11 cellular contexts compared by ENCODE assay signal in the genomic region with DNA sequence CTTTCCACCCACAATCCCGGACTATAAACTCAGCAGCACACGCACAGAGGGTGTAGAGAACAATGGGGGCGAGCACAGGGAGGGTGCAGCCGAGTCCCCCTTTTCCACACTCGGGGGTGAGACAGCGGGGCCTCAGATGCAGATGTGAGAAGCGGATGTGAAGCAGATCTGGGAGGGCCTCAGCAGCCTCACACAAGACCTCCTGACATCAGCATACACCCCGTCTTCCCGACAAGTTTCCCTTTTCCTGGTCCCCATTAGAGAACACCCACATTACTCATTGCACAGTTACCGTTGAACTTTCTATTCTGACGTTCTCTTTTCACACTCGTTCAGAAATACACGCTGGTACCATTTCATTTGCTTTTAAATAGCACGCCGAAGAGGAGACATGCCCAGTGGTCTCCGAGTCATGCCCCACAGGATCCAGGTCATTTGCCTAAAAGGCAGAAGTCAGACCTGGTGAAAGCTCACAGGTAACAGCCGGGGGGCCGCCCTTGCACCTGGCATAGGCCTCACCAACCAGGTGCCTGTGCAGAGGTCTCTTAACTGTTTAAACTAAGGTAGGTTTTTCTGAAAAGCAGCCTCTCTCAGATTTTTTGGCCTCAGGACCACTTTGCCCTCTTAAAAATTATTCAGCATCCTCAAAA.
DNase-seq lines count a peak whose midpoint lies in the region; ATAC-seq and TF ChIP-seq lines count a peak whose summit lies in the region.
"Had no signal": no experiment of that assay in that cellular context is flagged by ENCODE, and none has a peak within 500 bp of the region (broad histone marks: within the 10 kb centered on the region; RNA-seq: fewer than 3 reads in every experiment).

No MANE protein-coding gene starts in this region.

- H3K36me3 Mint-ChIP-seq in effector memory CD8-positive, alpha-beta T cell (ENCODE audit: insufficient read depth), result peaks cover under 1% of the 10 kb centered on the region

- peak overlapping the region; percentile 55 to 59 for H3K4me3 Mint-ChIP-seq in effector memory CD8-positive, alpha-beta T cell

- POLR2A ChIA-PET in GM10248 (lab: Yijun Ruan, JAX), result no interaction called here

- ATAC-seq in GM19351 (IDR thresholded peaks at IDR 0.05; ENCODE audit: unreplicated experiment) (peak; percentile 63), HG03108 (IDR thresholded peaks at IDR 0.05; ENCODE audit: unreplicated experiment) (peak; percentile 37)
- peak; percentile 70 for ATAC-seq in effector memory CD8-positive, alpha-beta T cell (replicated peaks)

- H3K27me3 Mint-ChIP-seq in effector memory CD8-positive, alpha-beta T cell, result no peaks in the 10 kb centered on the region

- DNase-seq in GM10248 (ENCODE audit: extremely low spot score) (peak; percentile 49), NCI-H774 (lab: John Stamatoyannopoulos, UW) (no peak), NCI-H446 (lab: John Stamatoyannopoulos, UW) (no peak), midbrain (lab: John Stamatoyannopoulos, UW) (no peak)
- peak in 1 of 3 experiments; percentile 28 for DNase-seq in effector memory CD8-positive, alpha-beta T cell
- DNase-seq in stimulated activated naive CD4-positive, alpha-beta T cell treated with Interleukin-2 at 50 U/mL for 16 hours (lab: John Stamatoyannopoulos, UW), result no peak
- DNase-seq: activated naive CD4-positive, alpha-beta T cell; NCI-H1930; WERI-Rb-1 had no signal

- no peak for TF ChIP-seq CTCF in GM10248 (IDR thresholded peaks at IDR 0.05; ENCODE audit: control extremely low read depth, extremely low read depth, low read depth, missing control alignments)

- no peaks in the 10 kb centered on the region for H3K9me3 Mint-ChIP-seq in effector memory CD8-positive, alpha-beta T cell

- peaks cover 17 to 21% of the 10 kb centered on the region in 2 donors for H3K4me1 Mint-ChIP-seq in effector memory CD8-positive, alpha-beta T cell (ENCODE audit: low read depth in 2 of 2)

- CTCF ChIA-PET in GM10248 (lab: Yijun Ruan, JAX), result interaction anchor here (1.2 kb wide), 3 partner anchors 8 to 23 kb away, joined by 3 read pairs; no protein-coding TSS in a partner anchor

- H3K27ac Mint-ChIP-seq in effector memory CD8-positive, alpha-beta T cell, result peak overlapping the region; percentile 30 to 77
